ENCODE assay signal across 11 cellular contexts in genomic region chr7:158740657-158741293, GRCh38. TPM values are rescaled to one million over a fixed set of nuclear protein-coding genes. Genes with fewer than 3 reads are reported as not detected.
DNase-seq lines count a peak whose midpoint lies in the region; ATAC-seq and TF ChIP-seq lines count a peak whose summit lies in the region.
"Had no signal": no experiment of that assay in that cellular context is flagged by ENCODE, and none has a peak within 500 bp of the region (broad histone marks: within the 10 kb centered on the region; RNA-seq: fewer than 3 reads in every experiment).

No MANE protein-coding gene starts in this region.

- DNase-seq in MCF 10A (ENCODE audit: unreplicated experiment) (peak; percentile 95), mammary epithelial cell (no peak), adrenal gland (peak in 3 of 7 donors; percentile 37 to 53 (median 52)), right cardiac atrium (peak; percentile 81 to 84 (median 81)), NCI-H1417 (lab: John Stamatoyannopoulos, UW) (no peak), NCI-H187 (lab: John Stamatoyannopoulos, UW) (no peak), omental fat pad (ENCODE audit: low spot score) (no peak)
- DNase-seq: activated CD4-positive, alpha-beta T cell treated with anti-CD3 and anti-CD28 coated beads for 48 hours; NCI-H446; thyroid gland had no signal

- H3K27me3 Mint-ChIP-seq in MCF 10A (ENCODE audit: insufficient read depth, unreplicated experiment): no peaks in the 10 kb centered on the region

- no peak for TF ChIP-seq CTCF in MCF 10A (IDR thresholded peaks at IDR 0.05; ENCODE audit: unreplicated experiment)
- TF ChIP-seq CTCF in mammary epithelial cell (conservative IDR thresholded peaks at IDR 0.05 in 1 of 2, IDR thresholded peaks at IDR 0.05 in 1 of 2; ENCODE audit: extremely low read depth in 1 of 2, insufficient read depth in 1 of 2, low read depth in 1 of 2, low read length in 2 of 2): no peak
- no peak for TF ChIP-seq CTCF in adrenal gland (IDR thresholded peaks at IDR 0.05)
- no peak for TF ChIP-seq CTCF in omental fat pad (IDR thresholded peaks at IDR 0.05)

- H3K36me3 Mint-ChIP-seq in MCF 10A (ENCODE audit: insufficient read depth, unreplicated experiment): peaks cover 98% of the 10 kb centered on the region

- peak overlapping the region; percentile 24 for H3K27ac Mint-ChIP-seq in MCF 10A (ENCODE audit: low read depth, unreplicated experiment)

- POLR2A ChIA-PET in MCF 10A (lab: Yijun Ruan, JAX): interaction anchor here (0.6 to 1.6 kb wide), 2 partner anchors 82 to 139 kb away, joined by 3 read pairs; no protein-coding TSS in a partner anchor

- H3K4me3 Mint-ChIP-seq in MCF 10A (ENCODE audit: unreplicated experiment): no peak overlapping the region

- no peak overlapping the region for H3K4me2 ChIP-seq in mammary epithelial cell (ENCODE audit: insufficient read depth, low read depth, low read length)

- H2AFZ ChIP-seq in mammary epithelial cell (ENCODE audit: low read depth, low read length): no peak overlapping the region

- H3K9me3 ChIP-seq in mammary epithelial cell (replicated peaks; ENCODE audit: insufficient read depth, low read length): no peaks in the 10 kb centered on the region
- H3K9me3 ChIP-seq in adrenal gland (replicated peaks in 1 of 3): no peaks in the 10 kb centered on the region
- no peaks in the 10 kb centered on the region for H3K9me3 ChIP-seq in right cardiac atrium (ENCODE audit: control insufficient read depth, low read length)
- no peaks in the 10 kb centered on the region for H3K9me3 ChIP-seq in stomach smooth muscle (ENCODE audit: control insufficient read depth in 2 of 2, low read length in 2 of 2)
- H3K9me3 ChIP-seq: thyroid gland had no signal

- H3K36me3 ChIP-seq in mammary epithelial cell (ENCODE audit: insufficient read depth, low read length): peaks cover 28% of the 10 kb centered on the region
- peaks cover 0 to 63% of the 10 kb centered on the region in 2 donors for H3K36me3 ChIP-seq in adrenal gland (replicated peaks in 1 of 2)
- H3K36me3 ChIP-seq in stomach smooth muscle (ENCODE audit: control insufficient read depth in 2 of 2, insufficient read depth in 2 of 2, low read length in 2 of 2): peaks cover 40 to 58% of the 10 kb centered on the region in 2 donors

- H3K79me2 ChIP-seq in mammary epithelial cell (ENCODE audit: insufficient read depth, low read length): no peaks in the 10 kb centered on the region

- H3K4me3 ChIP-seq in mammary epithelial cell (replicated peaks in 1 of 3; ENCODE audit: insufficient read depth in 1 of 3, low read depth in 2 of 3, low read length in 3 of 3) (no peak overlapping the region), adrenal gland (no peak overlapping the region), right cardiac atrium (ENCODE audit: low read length) (no peak overlapping the region), stomach smooth muscle (ENCODE audit: low read length in 2 of 2) (no peak overlapping the region)
- H3K4me3 ChIP-seq: thyroid gland had no signal

- TF ChIP-seq POLR2A in adrenal gland (IDR thresholded peaks at IDR 0.05): no peak

- H3K27ac ChIP-seq in mammary epithelial cell (ENCODE audit: insufficient read depth, low read depth, low read length) (no peak overlapping the region), adrenal gland (peak overlapping the region in 3 of 5 donors; percentile 3 to 58 (median 47)), right cardiac atrium (ENCODE audit: low read length) (no peak overlapping the region), stomach smooth muscle (ENCODE audit: low read length) (peak overlapping the region; percentile 80)
- H3K27ac ChIP-seq: thyroid gland had no signal

- H3K9me3 Mint-ChIP-seq in MCF 10A (ENCODE audit: unreplicated experiment): no peaks in the 10 kb centered on the region

- peak; percentile 83 to 96 for ATAC-seq in right cardiac atrium
- ATAC-seq in omental fat pad (ENCODE audit: low FRiP score): no peak

- in situ Hi-C loops in mammary epithelial cell (cut with MboI; ENCODE audit: low sequenced_read_pairs in 2 of 2): no loop called here

- H3K9ac ChIP-seq in mammary epithelial cell (ENCODE audit: insufficient read depth, low read length) (no peak overlapping the region), stomach smooth muscle (ENCODE audit: low read length in 2 of 2) (peak overlapping the region; percentile 40 to 51)

- H3K4me1 ChIP-seq in mammary epithelial cell (ENCODE audit: insufficient read depth, low read length) (no peaks in the 10 kb centered on the region), adrenal gland (replicated peaks in 1 of 2) (peaks cover 0 to 13% of the 10 kb centered on the region in 2 donors), right cardiac atrium (ENCODE audit: control insufficient read depth, insufficient read depth, low read length) (no peaks in the 10 kb centered on the region), stomach smooth muscle (ENCODE audit: control insufficient read depth, insufficient read depth, low read length) (peaks cover 20% of the 10 kb centered on the region)
- H3K4me1 ChIP-seq: thyroid gland had no signal

- BruUV-seq in MCF 10A (replicated peaks; lab: Mats Ljungman, UMichigan) (no TSS peak), mammary epithelial cell (replicated peaks; lab: Mats Ljungman, UMichigan) (no TSS peak)

- intact Hi-C loops in MCF 10A (cut with micrococcal nuclease) (no loop called here), mammary epithelial cell (cut with micrococcal nuclease) (no loop called here), adrenal gland (cut with DNase I) (no loop called here), right cardiac atrium (cut with DNase I) (no loop called here)

- H4K20me1 ChIP-seq in mammary epithelial cell (ENCODE audit: insufficient read depth, low read length): no peaks in the 10 kb centered on the region

- H3K27me3 ChIP-seq in mammary epithelial cell (ENCODE audit: insufficient read depth, low read length): no peaks in the 10 kb centered on the region
- H3K27me3 ChIP-seq in adrenal gland: no peaks in the 10 kb centered on the region
- H3K27me3 ChIP-seq in right cardiac atrium (ENCODE audit: control insufficient read depth, insufficient read depth): no peaks in the 10 kb centered on the region
- no peaks in the 10 kb centered on the region for H3K27me3 ChIP-seq in stomach smooth muscle (ENCODE audit: control insufficient read depth in 1 of 2, insufficient read depth in 2 of 2, low read length in 2 of 2)
- H3K27me3 ChIP-seq: thyroid gland had no signal

- dilution Hi-C loops in mammary epithelial cell (cut with HindIII; ENCODE audit: low sequenced_read_pairs): no loop called here

- WGBS in mammary epithelial cell (ENCODE audit: low coverage, missing lambda C conversion rate): 95% methylated on average over 14 of the region's 16 CpGs
- 64 to 71% (median 69%) methylated on average over 16 of the region's 16 CpGs for WGBS in adrenal gland, 4 donors
- 68% methylated on average over 16 of the region's 16 CpGs for WGBS in right cardiac atrium

- no peaks in the 10 kb centered on the region for H3K4me1 Mint-ChIP-seq in MCF 10A (ENCODE audit: insufficient read depth, unreplicated experiment)

- CTCF ChIA-PET in MCF 10A (lab: Yijun Ruan, JAX): interaction anchor here (0.7 kb wide), 1 partner anchor 42 kb away, joined by 3 read pairs; no protein-coding TSS in a partner anchor
- CTCF ChIA-PET in mammary epithelial cell (lab: Charles Lee; ENCODE audit: low non-redundant PET): no interaction called here

RNA-seq across cellular contexts. Expression of gene NCAPG2, which starts 36.2 kb away (rescaled TPM):
- total RNA-seq in MCF 10A (2022) (10.5 and 27.4 TPM in 2 replicates), mammary epithelial cell (10 to 100 TPM in 1 of 2 donors, 1 to 10 TPM in 1; 3.2 to 42.0 TPM), adrenal gland (1 to 10 TPM; 4.6 to 9.0 (median 6.1) TPM), right cardiac atrium (1 to 10 TPM; 5.3 to 8.5 (median 6.8) TPM), omental fat pad (1 to 10 TPM; 5.0 to 9.4 (median 8.7) TPM)
- polyA plus RNA-seq in mammary epithelial cell (27.4 TPM), adrenal gland (1 to 10 TPM; 1.6 to 4.3 (median 1.9) TPM), right cardiac atrium (2.3 TPM)
- 25.8 TPM for polyA minus RNA-seq in mammary epithelial cell

Comparison
In these comparisons a context has a peak if more than half of its experiments do, and no peak if none do; other contexts are left out.
1. DNase-seq: peak in MCF 10A (single experiment) and right cardiac atrium (3 of 3); none in mammary epithelial cell (single experiment), NCI-H1417 (0 of 3), NCI-H187 (0 of 2) and omental fat pad (single experiment).
2. H3K27ac ChIP-seq: peak in adrenal gland (3 of 5) and stomach smooth muscle (single experiment); none in mammary epithelial cell (single experiment) and right cardiac atrium (single experiment).